Comparison of ENCODE assay signal across 8 cellular contexts in the genomic region with DNA sequence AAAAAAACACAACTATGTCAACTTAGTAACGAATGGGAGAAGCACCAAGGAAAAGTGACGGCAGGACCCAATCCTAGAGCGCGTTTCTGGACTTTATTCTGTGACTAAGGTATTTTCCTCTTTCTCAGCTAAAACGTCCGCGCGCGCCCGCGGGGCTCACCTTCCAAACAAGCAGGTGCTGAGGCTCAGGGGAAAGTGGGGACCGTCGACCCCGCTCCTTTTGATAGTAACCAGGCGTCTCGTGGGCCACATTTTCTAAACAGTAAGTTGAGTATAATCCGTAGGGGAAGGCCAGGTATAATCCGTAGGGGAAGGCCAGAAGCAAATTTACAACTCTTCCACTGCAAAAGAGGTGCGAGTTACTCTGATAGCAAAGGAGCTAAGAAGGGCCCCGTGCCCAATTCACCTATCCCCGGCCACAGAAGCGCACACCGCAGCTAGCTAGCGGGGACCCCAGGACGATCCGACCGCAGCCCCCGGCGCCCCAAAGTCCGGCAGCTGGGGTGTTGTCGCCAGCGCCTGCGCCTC. TPM values are rescaled to one million over a fixed set of nuclear protein-coding genes. Genes with fewer than 3 reads are reported as not detected.
DNase-seq lines count a peak whose midpoint lies in the region; ATAC-seq, FAIRE-seq and TF ChIP-seq lines count a peak whose summit lies in the region.

No MANE protein-coding gene starts in this region.

- H3K9me1 ChIP-seq in IMR-90 (ENCODE audit: insufficient read depth, low read length): peaks cover 6% of the 10 kb centered on the region; the same call in 1 of the 2 replicates

- H3K23ac ChIP-seq in IMR-90 (ENCODE audit: low read depth, low read length): peak overlapping the region; percentile 79

- peak overlapping the region; percentile 79 for H2AK9ac ChIP-seq in IMR-90 (replicated peaks; ENCODE audit: low read depth, low read length, poor library complexity)

- H3K36me3 ChIP-seq in IMR-90 (ENCODE audit: control insufficient read depth, insufficient read depth, low read length) (no peaks in the 10 kb centered on the region), adipocyte (ENCODE audit: control insufficient read depth, insufficient read depth, low read length, severe bottlenecking) (no peaks in the 10 kb centered on the region), tibial artery (no peaks in the 10 kb centered on the region)

- H2BK20ac ChIP-seq in IMR-90 (ENCODE audit: low read depth, low read length): no peak overlapping the region

- peaks cover 9% of the 10 kb centered on the region; the same call in 1 of the 2 replicates for H4K20me1 ChIP-seq in IMR-90 (ENCODE audit: insufficient read depth, low read length)

- peak overlapping the region; percentile 90 for H2AFZ ChIP-seq in IMR-90 (replicated peaks; ENCODE audit: low read length, poor library complexity)

- H3K27me3 ChIP-seq in IMR-90 (ENCODE audit: control insufficient read depth, insufficient read depth, low read length) (no peaks in the 10 kb centered on the region), adipocyte (replicated peaks; ENCODE audit: control insufficient read depth, insufficient read depth, low read length) (no peaks in the 10 kb centered on the region), tibial artery (peaks cover 0 to 36% of the 10 kb centered on the region in 2 donors)

- H3K27ac ChIP-seq in C4-2B (peak overlapping the region; percentile 97), IMR-90 (ENCODE audit: insufficient read depth, low read length) (peak overlapping the region; percentile 26; the same call in 1 of the 2 replicates), tibial artery (no peak overlapping the region)

- H3K79me1 ChIP-seq in IMR-90 (ENCODE audit: low read depth in 1 of 2, low read length in 2 of 2): peaks cover 6 to 7% of the 10 kb centered on the region in 2 experiments; a peak in 3 of 4 replicates

- TF ChIP-seq CTCF in C4-2B (conservative IDR thresholded peaks at IDR 0.05) (no peak), IMR-90 (conservative IDR thresholded peaks at IDR 0.05; ENCODE audit: low read depth, low read length) (no peak), tibial artery (IDR thresholded peaks at IDR 0.05) (no peak)

- FAIRE-seq in RCC 7860 (lab: Jason Lieb, UNC): no peak

- no peak overlapping the region for H2BK120ac ChIP-seq in IMR-90 (ENCODE audit: low read depth, low read length)

- peak overlapping the region; percentile 29; the same call in 1 of the 2 replicates for H3K4ac ChIP-seq in IMR-90 (ENCODE audit: low read depth, low read length)

- H4K91ac ChIP-seq in IMR-90 (ENCODE audit: insufficient read depth, low read depth, low read length): 0 out of 2 replicates have a peak overlapping the region, but pooled peaks have one; percentile 1

- POLR2A ChIA-PET in IMR-90 (lab: Charles Lee; ENCODE audit: unreplicated experiment): no interaction called here

- H3K9ac ChIP-seq in IMR-90 (ENCODE audit: low read depth, low read length) (peak overlapping the region; percentile 77), adipocyte (ENCODE audit: low read length) (peak overlapping the region; percentile 26)

- CTCF ChIA-PET in IMR-90 (lab: Yijun Ruan, JAX): no interaction called here

- no peak overlapping the region for H3K14ac ChIP-seq in IMR-90 (replicated peaks; ENCODE audit: low read depth, low read length)

- H3K9me3 ChIP-seq in IMR-90 (ENCODE audit: control insufficient read depth, insufficient read depth, low read length): no peaks in the 10 kb centered on the region
- no peaks in the 10 kb centered on the region for H3K9me3 ChIP-seq in adipocyte (ENCODE audit: control insufficient read depth, low read length)
- H3K9me3 ChIP-seq in tibial artery: no peaks in the 10 kb centered on the region

- H4K5ac ChIP-seq in IMR-90 (ENCODE audit: low read depth, low read length): no peak overlapping the region

- dilution Hi-C loops in IMR-90 (cut with HindIII; ENCODE audit: low sequenced_read_pairs, unreplicated experiment): no loop called here

- H3K4me2 ChIP-seq in IMR-90 (ENCODE audit: low read depth, low read length): peak overlapping the region; percentile 98

- ATAC-seq in IMR-90 (ENCODE audit: low read depth): no peak
- peak; percentile 44 for ATAC-seq in left colon

- intact Hi-C loops in IMR-90 (cut with micrococcal nuclease): no loop called here
- intact Hi-C loops in left colon (cut with DNase I, micrococcal nuclease): no loop called here
- intact Hi-C loops in tibial artery (cut with DNase I; ENCODE audit: low total_unique reads): no loop called here

- H3K56ac ChIP-seq in IMR-90 (ENCODE audit: extremely low read depth, insufficient read depth, low read length): no peak overlapping the region; the same call in 1 of the 2 replicates

- in situ Hi-C loops in IMR-90 (cut with MboI; ENCODE audit: low sequenced_read_pairs): no loop called here

- WGBS in IMR-90 (ENCODE audit: extremely low coverage in 2 of 2, insufficient read length in 1 of 2), 2 experiments: 0% methylated on average over 8 of the region's 33 CpGs; no CpG with 5 or more reads in 1 of the 2 experiments

- TSS peak; percentile 41 for BruUV-seq in IMR-90 (replicated peaks; lab: Mats Ljungman, UMichigan)

- 0 out of 2 replicates have a peak overlapping the region, but pooled peaks have one; percentile 39 for H2AK5ac ChIP-seq in IMR-90 (ENCODE audit: low read depth, low read length)

- peaks cover 6% of the 10 kb centered on the region; the same call in 1 of the 2 replicates for H3K4me1 ChIP-seq in IMR-90 (ENCODE audit: control insufficient read depth, insufficient read depth, low read length)
- no peaks in the 10 kb centered on the region for H3K4me1 ChIP-seq in adipocyte (ENCODE audit: control insufficient read depth, insufficient read depth, low read length)
- peaks cover 5 to 25% (median 17%) of the 10 kb centered on the region in 4 donors for H3K4me1 ChIP-seq in tibial artery

- H3K4me3 ChIP-seq in IMR-90 (ENCODE audit: insufficient read depth, low read depth, low read length) (peak overlapping the region; percentile 87), adipocyte (ENCODE audit: low read length) (peak overlapping the region; percentile 85), tibial artery (peak overlapping the region; percentile 54 to 58)

- H2BK5ac ChIP-seq in IMR-90 (ENCODE audit: low read depth, low read length, poor library complexity, severe bottlenecking): peak overlapping the region; percentile 55

- DNase-seq in IMR-90: no peak
- DNase-seq in adipocyte (ENCODE audit: low read depth): peak; percentile 32
- DNase-seq in left colon: peak in 1 of 2 donors; percentile 60
- DNase-seq in tibial artery: no peak
- no peak for DNase-seq in RCC 7860 (ENCODE audit: low spot score)
- DNase-seq in cortex of kidney (lab: John Stamatoyannopoulos, UW): no peak
- no peak for DNase-seq in ecto neural progenitor cell (ENCODE audit: low spot score)

- TF ChIP-seq POLR2A in IMR-90 (IDR thresholded peaks at IDR 0.05; ENCODE audit: low read depth, low read length): no peak

- peak overlapping the region in 1 of 2 experiments; percentile 64; a peak in 2 of 4 replicates for H4K8ac ChIP-seq in IMR-90 (ENCODE audit: low read depth in 2 of 2, low read length in 2 of 2)

- H3K18ac ChIP-seq in IMR-90 (ENCODE audit: low read depth, low read length): no peak overlapping the region

- TF ChIP-seq RAD21 in IMR-90 (IDR thresholded peaks at IDR 0.05; ENCODE audit: low read length): no peak

- H2BK15ac ChIP-seq in IMR-90 (ENCODE audit: low read depth, low read length): no peak overlapping the region

TF ChIP-seq in IMR-90, 13 proteins besides CTCF, POLR2A, EP300 and RAD21:
- TF ChIP-seq, protein P1, sequence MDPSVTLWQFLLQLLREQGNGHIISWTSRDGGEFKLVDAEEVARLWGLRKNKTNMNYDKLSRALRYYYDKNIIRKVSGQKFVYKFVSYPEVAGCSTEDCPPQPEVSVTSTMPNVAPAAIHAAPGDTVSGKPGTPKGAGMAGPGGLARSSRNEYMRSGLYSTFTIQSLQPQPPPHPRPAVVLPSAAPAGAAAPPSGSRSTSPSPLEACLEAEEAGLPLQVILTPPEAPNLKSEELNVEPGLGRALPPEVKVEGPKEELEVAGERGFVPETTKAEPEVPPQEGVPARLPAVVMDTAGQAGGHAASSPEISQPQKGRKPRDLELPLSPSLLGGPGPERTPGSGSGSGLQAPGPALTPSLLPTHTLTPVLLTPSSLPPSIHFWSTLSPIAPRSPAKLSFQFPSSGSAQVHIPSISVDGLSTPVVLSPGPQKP (IDR thresholded peaks at IDR 0.05; ENCODE audit: borderline replicate concordance, low read depth, low read length): no peak
- TF ChIP-seq RFX5 (IDR thresholded peaks at IDR 0.05; ENCODE audit: low read depth, low read length) (no peak), CHD1 (IDR thresholded peaks at IDR 0.05; ENCODE audit: low read depth, low read length) (no peak), MAZ (IDR thresholded peaks at IDR 0.05; ENCODE audit: borderline replicate concordance, low read depth, low read length) (no peak), FOS (IDR thresholded peaks at IDR 0.05; ENCODE audit: low read depth, low read length) (no peak), MAFK (IDR thresholded peaks at IDR 0.05; ENCODE audit: low read depth, low read length) (no peak), RCOR1 (IDR thresholded peaks at IDR 0.05; ENCODE audit: insufficient replicate concordance, low read length) (no peak), BHLHE40 (IDR thresholded peaks at IDR 0.05; ENCODE audit: low read depth, low read length) (no peak), CEBPB (IDR thresholded peaks at IDR 0.05; ENCODE audit: low read depth, low read length) (no peak), NFE2L2 (IDR thresholded peaks at IDR 0.05; ENCODE audit: low read depth, low read length) (no peak), SMC3 (IDR thresholded peaks at IDR 0.05; ENCODE audit: low read depth, low read length) (no peak), MXI1 (IDR thresholded peaks at IDR 0.05; ENCODE audit: borderline replicate concordance, low read depth, low read length) (no peak)
- TF ChIP-seq, protein P2, sequence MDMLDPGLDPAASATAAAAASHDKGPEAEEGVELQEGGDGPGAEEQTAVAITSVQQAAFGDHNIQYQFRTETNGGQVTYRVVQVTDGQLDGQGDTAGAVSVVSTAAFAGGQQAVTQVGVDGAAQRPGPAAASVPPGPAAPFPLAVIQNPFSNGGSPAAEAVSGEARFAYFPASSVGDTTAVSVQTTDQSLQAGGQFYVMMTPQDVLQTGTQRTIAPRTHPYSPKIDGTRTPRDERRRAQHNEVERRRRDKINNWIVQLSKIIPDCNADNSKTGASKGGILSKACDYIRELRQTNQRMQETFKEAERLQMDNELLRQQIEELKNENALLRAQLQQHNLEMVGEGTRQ (IDR thresholded peaks at IDR 0.05; ENCODE audit: low read depth, low read length): no peak

RNA-seq across cellular contexts. Expression of a gene that starts 0.7 kb away (rescaled TPM):
- total RNA-seq in IMR-90 (2012; rRNA removed): 36.4 and 39.2 TPM in 2 replicates
- polyA plus RNA-seq in IMR-90 (2012; rRNA removed): 13.0 and 13.5 TPM in 2 replicates
- polyA plus RNA-seq in IMR-90 (2012; cell fraction: cytosol; rRNA removed): 2.6 and 4.3 TPM in 2 replicates
- polyA plus RNA-seq in IMR-90 (2012; cell fraction: nucleus; rRNA removed; ENCODE audit: low replicate concordance): 3.8 and 11.3 TPM in 2 replicates
- 10 to 100 TPM; 10.8 to 39.5 TPM for total RNA-seq in left colon

Comparison
In these comparisons a context has a peak if more than half of its experiments do, and no peak if none do; other contexts are left out.
1. H3K27ac ChIP-seq: peak in C4-2B (single experiment) and IMR-90 (single experiment); none in tibial artery (0 of 2).
2. Peak in every context shown above with its lines, with median percentiles within 50 percentile points of each other: H3K4me3 ChIP-seq.